In genomic region chr12:7101694-7102131, GRCh38 we compare ENCODE assay signal across 16 cellular contexts. TPM values are rescaled to one million over a fixed set of nuclear protein-coding genes. Genes with fewer than 3 reads are reported as not detected.
A peak's percentile ranks its signal among the peaks of the same experiment; 100 is the strongest.
DNase-seq lines count a peak whose midpoint lies in the region; ATAC-seq and TF ChIP-seq lines count a peak whose summit lies in the region.
"Had no signal": no experiment of that assay in that cellular context is flagged by ENCODE, and none has a peak within 500 bp of the region (broad histone marks: within the 10 kb centered on the region; RNA-seq: fewer than 3 reads in every experiment).

No MANE protein-coding gene starts in this region.

- no peak overlapping the region for H3K4me3 ChIP-seq in heart right ventricle
- H3K4me3 ChIP-seq in aorta (ENCODE audit: low read length in 2 of 2) = no peak overlapping the region

- 69 to 78% methylated on average over 10 of the region's 10 CpGs for WGBS in heart right ventricle, 2 donors
- 82 to 90% methylated on average over 10 of the region's 10 CpGs for WGBS in aorta, 2 donors

- H3K27ac ChIP-seq in heart right ventricle (peak overlapping the region in 2 of 10 donors; percentile 21 to 26), aorta (ENCODE audit: low read depth in 1 of 2, low read length in 2 of 2) (no peak overlapping the region)
- H3K27ac ChIP-seq: RWPE1 had no signal

- H3K9me3 ChIP-seq in heart right ventricle (peaks cover 0 to 13% (median 3%) of the 10 kb centered on the region in 11 donors), aorta (ENCODE audit: control insufficient read depth, low read length) (no peaks in the 10 kb centered on the region)

- H3K4me1 ChIP-seq in heart right ventricle (peaks cover 0 to 26% (median 0%) of the 10 kb centered on the region in 9 donors), aorta (ENCODE audit: control insufficient read depth in 1 of 2, insufficient read depth in 2 of 2, low read length in 2 of 2) (no peaks in the 10 kb centered on the region)

- no peak for TF ChIP-seq CTCF in heart right ventricle (IDR thresholded peaks at IDR 0.05)

- H3K36me3 ChIP-seq in heart right ventricle (peaks cover 0 to 78% (median 0%) of the 10 kb centered on the region in 9 donors), aorta (ENCODE audit: control insufficient read depth in 1 of 2, insufficient read depth in 2 of 2, low read length in 1 of 2) (peaks cover 0 to 5% of the 10 kb centered on the region in 2 donors)

- ATAC-seq in Right ventricle myocardium inferior = peak; percentile 43
- ATAC-seq in heart right ventricle = peak in 6 of 8 donors; percentile 22 to 67 (median 39)
- ATAC-seq in aorta (ENCODE audit: low FRiP score) = peak; percentile 13
- ATAC-seq in GM19023 (IDR thresholded peaks at IDR 0.05; ENCODE audit: unreplicated experiment) = no peak
- ATAC-seq: naive thymus-derived CD4-positive, alpha-beta T cell; stimulated activated naive B cell treated with anti-CD40 and anti-IgM and Interleukin-4, amounts not matched to agents 10 μg/mL and 1 μg/mL and 100 μg/mL, for 72 hours had no signal

- DNase-seq in Right ventricle myocardium inferior (ENCODE audit: missing footprints) = no peak
- no peak for DNase-seq in cardiac septum (ENCODE audit: low spot score)
- no peak for DNase-seq in heart right ventricle
- no peak for DNase-seq in aorta
- DNase-seq in GDM1 (lab: John Stamatoyannopoulos, UW) = no peak
- DNase-seq: activated CD4-positive, alpha-beta T cell treated with anti-CD3 and anti-CD28 coated beads, Interleukin-2, amount 50 U/mL, for 4 hours; DMS53; H9; left cardiac atrium; naive thymus-derived CD4-positive, alpha-beta T cell; stimulated activated CD4-positive, alpha-beta T cell treated with anti-CD3 and anti-CD28 coated beads, Interleukin-4, amount 100 ng/mL, for 24 hours; stimulated activated naive B cell treated with anti-CD40 and anti-IgM and Interleukin-4, amounts not matched to agents 10 μg/mL and 1 μg/mL and 100 μg/mL, for 72 hours had no signal

- H3K27me3 ChIP-seq in heart right ventricle = no peaks in the 10 kb centered on the region
- no peaks in the 10 kb centered on the region for H3K27me3 ChIP-seq in aorta (ENCODE audit: control insufficient read depth in 1 of 2, insufficient read depth in 2 of 2, low read length in 1 of 2)

- intact Hi-C loops in Right ventricle myocardium inferior (cut with DNase I) = loop anchor here (10.0 kb wide), 1 partner anchor 227 kb away; the partner anchor contains the start of gene SPSB2
- intact Hi-C loops in cardiac septum (cut with DNase I) = no loop called here
- intact Hi-C loops in heart right ventricle (cut with DNase I) = loop anchor here in 2 of 10 donors (10.0 kb wide), 2 partner anchors 47 to 157 kb away; partner anchors contain the start of genes C12orf57 (in 1 of the 2) and RNU7-1 (in 1 of the 2)
- intact Hi-C loops in aorta (cut with DNase I) = no loop called here

RNA-seq across cellular contexts. Expression of gene C1RL, which starts 7.3 kb away (rescaled TPM):
- total RNA-seq in Right ventricle myocardium inferior = 14.4 TPM
- 10.5 TPM for total RNA-seq in cardiac septum
- total RNA-seq in heart right ventricle = 10 to 100 TPM in 3 of 10 donors, 1 to 10 TPM in 7; 4.5 to 24.9 (median 7.5) TPM
- polyA plus RNA-seq in heart right ventricle = 10 to 100 TPM in 1 of 2 donors, 1 to 10 TPM in 1; 8.3 to 22.3 TPM
- 100 to 1,000 TPM in 1 of 2 donors, 10 to 100 TPM in 1; 82.0 to 139 TPM for total RNA-seq in aorta
- polyA plus RNA-seq in aorta = 10 to 100 TPM; 14.5 to 85.1 TPM

RNA-seq across cellular contexts. Expression of gene C1R, which starts 9.5 kb away (rescaled TPM):
- total RNA-seq in Right ventricle myocardium inferior (227 TPM), cardiac septum (96.9 TPM), heart right ventricle (100 to 1,000 TPM in 4 of 10 donors, 10 to 100 TPM in 6; 19.9 to 238 (median 59.0) TPM), aorta (1,000 to 10,000 TPM in 1 of 2 donors, 100 to 1,000 TPM in 1; 769 to 1,570 TPM)
- polyA plus RNA-seq in heart right ventricle (100 to 1,000 TPM in 1 of 2 donors, 10 to 100 TPM in 1; 73.0 to 209 TPM), aorta (1,000 to 10,000 TPM in 1 of 2 donors, 100 to 1,000 TPM in 1; 148 to 1,159 TPM)

RNA-seq across cellular contexts. Expression of gene RBP5, which starts 27.0 kb away (rescaled TPM):
- total RNA-seq in Right ventricle myocardium inferior = 0.54 TPM
- total RNA-seq in cardiac septum = 0.62 TPM
- total RNA-seq in heart right ventricle = 1 to 10 TPM in 1 of 10 donors, under 1 TPM in 3, not detected in 6; 0.34 to 3.2 (median 0.56) TPM
- polyA plus RNA-seq in heart right ventricle = 1 to 10 TPM in 1 of 2 donors, under 1 TPM in 1; 0.66 to 1.8 TPM
- total RNA-seq in aorta = 10 to 100 TPM in 1 of 2 donors, 1 to 10 TPM in 1; 6.3 to 13.4 TPM
- polyA plus RNA-seq in aorta = 1 to 10 TPM in 1 of 2 donors, not detected in 1; 1.1 TPM
- total RNA-seq: activated T-helper 2 cell treated with anti-CD3 and anti-CD28 coated beads, Interferon-gamma antibody, Interleukin-2, Interleukin-4, amounts not matched to agents 10 μg/mL and 5 μg/mL and 100 μg/mL, durations not matched to agents 14 hours and 24 hours and 36 hours; LHCN-M2 had no signal
- polyA plus RNA-seq: naive thymus-derived CD4-positive, alpha-beta T cell had no signal

RNA-seq across cellular contexts. Expression of gene CLSTN3, which starts 28.5 kb away (rescaled TPM):
- total RNA-seq in Right ventricle myocardium inferior (5.7 TPM), cardiac septum (5.7 TPM), heart right ventricle (10 to 100 TPM in 2 of 10 donors, 1 to 10 TPM in 8; 3.7 to 16.8 (median 6.0) TPM), aorta (10 to 100 TPM; 34.2 to 77.2 TPM)
- polyA plus RNA-seq in heart right ventricle (1 to 10 TPM; 3.9 to 6.8 TPM), aorta (10 to 100 TPM; 12.4 to 15.4 TPM)

RNA-seq across cellular contexts. Expression of gene C1S, which starts 41.2 kb away (rescaled TPM):
- 153 TPM for total RNA-seq in Right ventricle myocardium inferior
- total RNA-seq in cardiac septum = 69.0 TPM
- 100 to 1,000 TPM in 3 of 10 donors, 10 to 100 TPM in 7; 25.1 to 151 (median 51.6) TPM for total RNA-seq in heart right ventricle
- 10 to 100 TPM; 53.4 to 64.9 TPM for polyA plus RNA-seq in heart right ventricle
- total RNA-seq in aorta = 1,000 to 10,000 TPM in 1 of 2 donors, 100 to 1,000 TPM in 1; 490 to 1,087 TPM
- 100 to 1,000 TPM; 141 to 687 TPM for polyA plus RNA-seq in aorta
- polyA plus RNA-seq: naive thymus-derived CD4-positive, alpha-beta T cell had no signal
